In genomic region chr9:105319514-105319863, GRCh38 we compare ENCODE assay signal across 27 cellular contexts.
DNase-seq lines count a peak whose midpoint lies in the region; ATAC-seq, FAIRE-seq and TF ChIP-seq lines count a peak whose summit lies in the region.
"Had no signal": no experiment of that assay in that cellular context is flagged by ENCODE, and none has a peak within 500 bp of the region (broad histone marks: within the 10 kb centered on the region; RNA-seq: fewer than 3 reads in every experiment).

No MANE protein-coding gene starts in this region.

- peaks cover 6% of the 10 kb centered on the region for H3K36me3 Mint-ChIP-seq in osteocyte (ENCODE audit: unreplicated experiment)
- H3K36me3 Mint-ChIP-seq: stimulated activated effector memory CD8-positive, alpha-beta T cell treated with anti-CD3 and anti-CD28 coated beads, Interleukin-12 subunit alpha, Interleukin-12 subunit beta, amount 100 ng/mL, for 72 hours had no signal

- intact Hi-C loops in mucosa of descending colon (cut with DNase I, micrococcal nuclease) (loop anchor here in 1 of 2 donors (2.0 kb wide), 1 partner anchor 67 kb away; no protein-coding TSS in a partner anchor), left cardiac atrium (cut with DNase I) (no loop called here)

- H3K36me3 ChIP-seq in HUES48 (ENCODE audit: control insufficient read depth, insufficient read depth, low read length) (peaks cover 16% of the 10 kb centered on the region), mucosa of descending colon (ENCODE audit: low read depth) (no peaks in the 10 kb centered on the region), GM23248 (ENCODE audit: low read depth) (no peaks in the 10 kb centered on the region)
- H3K36me3 ChIP-seq: ascending aorta, lower lobe of right lung had no signal

- no peaks in the 10 kb centered on the region for H3K4me1 Mint-ChIP-seq in osteocyte (ENCODE audit: unreplicated experiment)
- H3K4me1 Mint-ChIP-seq: activated CD4-positive, alpha-beta T cell treated with anti-CD3 and anti-CD28 coated beads for 36 hours; activated naive CD8-positive, alpha-beta T cell treated with anti-CD3 and anti-CD28 coated beads, Interleukin-2, amount 10 ng/mL, durations not matched to agents 7 days and 5 days; stimulated activated effector memory CD8-positive, alpha-beta T cell treated with anti-CD3 and anti-CD28 coated beads, Interleukin-12 subunit alpha, Interleukin-12 subunit beta, amount 100 ng/mL, for 72 hours had no signal

- peak; percentile 72 for ATAC-seq in mucosa of descending colon
- no peak for ATAC-seq in left cardiac atrium
- ATAC-seq: activated CD4-positive, alpha-beta T cell treated with anti-CD3 and anti-CD28 coated beads for 36 hours; K562; lower lobe of right lung; sciatic nerve; stimulated activated effector memory CD8-positive, alpha-beta T cell treated with anti-CD3 and anti-CD28 coated beads, Interleukin-12 subunit alpha, Interleukin-12 subunit beta, amount 100 ng/mL, for 72 hours; T-helper 17 cell had no signal

- H3K9me3 Mint-ChIP-seq in osteocyte (ENCODE audit: unreplicated experiment): peaks cover 1% of the 10 kb centered on the region
- H3K9me3 Mint-ChIP-seq: activated naive CD8-positive, alpha-beta T cell treated with anti-CD3 and anti-CD28 coated beads, Interleukin-2, amount 10 ng/mL, durations not matched to agents 7 days and 5 days; CD4-positive, alpha-beta T cell; H9; stimulated activated effector memory CD8-positive, alpha-beta T cell treated with anti-CD3 and anti-CD28 coated beads, Interleukin-12 subunit alpha, Interleukin-12 subunit beta, amount 100 ng/mL, for 72 hours had no signal

- H3K27me3 Mint-ChIP-seq in osteocyte (ENCODE audit: unreplicated experiment): no peaks in the 10 kb centered on the region
- H3K27me3 Mint-ChIP-seq: activated CD4-positive, alpha-beta T cell treated with anti-CD3 and anti-CD28 coated beads for 36 hours; activated naive CD8-positive, alpha-beta T cell treated with anti-CD3 and anti-CD28 coated beads, Interleukin-2, amount 10 ng/mL, durations not matched to agents 7 days and 5 days; CD4-positive, alpha-beta T cell; T-helper 17 cell had no signal

- H3K27ac Mint-ChIP-seq in osteocyte (ENCODE audit: unreplicated experiment): no peak overlapping the region
- H3K27ac Mint-ChIP-seq: activated CD4-positive, alpha-beta T cell treated with anti-CD3 and anti-CD28 coated beads for 36 hours; activated naive CD8-positive, alpha-beta T cell treated with anti-CD3 and anti-CD28 coated beads, Interleukin-2, amount 10 ng/mL, durations not matched to agents 7 days and 5 days; CD4-positive, alpha-beta T cell; H9; stimulated activated effector memory CD8-positive, alpha-beta T cell treated with anti-CD3 and anti-CD28 coated beads, Interleukin-12 subunit alpha, Interleukin-12 subunit beta, amount 100 ng/mL, for 72 hours; T-helper 17 cell had no signal

- no peak overlapping the region for H2AFZ ChIP-seq in GM23248

- no peaks in the 10 kb centered on the region for H3K27me3 ChIP-seq in HUES48 (ENCODE audit: control insufficient read depth, insufficient read depth, low read length)
- no peaks in the 10 kb centered on the region for H3K27me3 ChIP-seq in GM23248 (replicated peaks; ENCODE audit: insufficient read depth)
- H3K27me3 ChIP-seq: ascending aorta had no signal

- H3K27ac ChIP-seq in HUES48 (ENCODE audit: low read depth, low read length) (peak overlapping the region; percentile 6), GM23248 (no peak overlapping the region)
- H3K27ac ChIP-seq: ascending aorta, lower lobe of right lung had no signal

- H3K9ac ChIP-seq in HUES48 (ENCODE audit: low read depth, low read length) (no peak overlapping the region), GM23248 (no peak overlapping the region)
- H3K9ac ChIP-seq: SK-N-SH had no signal

- DNase-seq in mucosa of descending colon (peak in 1 of 3 donors; percentile 43), left cardiac atrium (no peak), osteocyte (ENCODE audit: extremely low spot score, unreplicated experiment) (no peak), HCEC 1CT (no peak), GM23248 (no peak)
- DNase-seq: activated CD4-positive, alpha-beta T cell treated with anti-CD3 and anti-CD28 coated beads for 36 hours; activated CD8-positive, alpha-beta memory T cell treated with anti-CD3 and anti-CD28 coated beads for 24 hours; activated effector memory CD4-positive, alpha-beta T cell treated with anti-CD3 and anti-CD28 coated beads, Interleukin-2, amount 50 U/mL, for 16 hours; activated naive CD8-positive, alpha-beta T cell treated with anti-CD3 and anti-CD28 coated beads, Interleukin-2, amount 10 ng/mL, durations not matched to agents 7 days and 5 days; activated T-cell treated with anti-CD3 and anti-CD28 coated beads, Interleukin-2, amount 50 U/mL, for 1 hour; caudate nucleus; CD4-positive, alpha-beta T cell; H9; lower lobe of right lung; NCI-H2029; NCI-H345; posterior cingulate gyrus; SK-N-SH; stimulated activated CD4-positive, alpha-beta T cell treated with anti-CD3 and anti-CD28 coated beads, Interleukin-4, amount 100 ng/mL, for 24 hours; T-helper 17 cell had no signal

- no peak for TF ChIP-seq CTCF in mucosa of descending colon (IDR thresholded peaks at IDR 0.05)
- no peak for TF ChIP-seq CTCF in osteocyte (IDR thresholded peaks at IDR 0.05)

- no peaks in the 10 kb centered on the region for H3K9me3 ChIP-seq in HUES48 (ENCODE audit: control insufficient read depth, insufficient read depth, low read length)
- no peaks in the 10 kb centered on the region for H3K9me3 ChIP-seq in mucosa of descending colon
- H3K9me3 ChIP-seq in GM23248 (ENCODE audit: low read depth): no peaks in the 10 kb centered on the region
- H3K9me3 ChIP-seq: ascending aorta, lower lobe of right lung, SK-N-SH had no signal

- FAIRE-seq in colon (lab: Jason Lieb, UNC): peak; percentile 41
- FAIRE-seq: G401.6, K562 had no signal

- H3K79me2 ChIP-seq in GM23248 (ENCODE audit: insufficient read depth): no peaks in the 10 kb centered on the region

- H3K4me3 Mint-ChIP-seq in osteocyte (ENCODE audit: unreplicated experiment): no peak overlapping the region
- H3K4me3 Mint-ChIP-seq: activated CD4-positive, alpha-beta T cell treated with anti-CD3 and anti-CD28 coated beads for 36 hours; activated naive CD8-positive, alpha-beta T cell treated with anti-CD3 and anti-CD28 coated beads, Interleukin-2, amount 10 ng/mL, durations not matched to agents 7 days and 5 days; CD4-positive, alpha-beta T cell; H9; stimulated activated effector memory CD8-positive, alpha-beta T cell treated with anti-CD3 and anti-CD28 coated beads, Interleukin-12 subunit alpha, Interleukin-12 subunit beta, amount 100 ng/mL, for 72 hours; T-helper 17 cell had no signal

- 94 to 97% methylated on average over 3 of the region's 3 CpGs for WGBS in GM23248 (ENCODE audit: low coverage in 1 of 2, low lambda C conversion rate in 2 of 2, missing lambda C conversion rate in 2 of 2), 2 experiments

- no peaks in the 10 kb centered on the region for H3F3A ChIP-seq in GM23248 (ENCODE audit: insufficient read depth)

- in situ Hi-C loops in GM23248 (cut with MboI): no loop called here

- no peak overlapping the region for H3K4me3 ChIP-seq in HUES48 (ENCODE audit: low read depth, low read length)
- no peak overlapping the region for H3K4me3 ChIP-seq in mucosa of descending colon
- H3K4me3 ChIP-seq in GM23248: no peak overlapping the region
- H3K4me3 ChIP-seq: ascending aorta, K562, lower lobe of right lung had no signal

- H3K9me2 ChIP-seq in GM23248 (ENCODE audit: insufficient read depth): no peaks in the 10 kb centered on the region
- H3K9me2 ChIP-seq: SK-N-SH had no signal

- no peaks in the 10 kb centered on the region for H4K20me1 ChIP-seq in GM23248 (ENCODE audit: insufficient read depth)

- H3K4me2 ChIP-seq in GM23248 (ENCODE audit: unreplicated experiment): no peak overlapping the region
- H3K4me2 ChIP-seq: SK-N-SH had no signal

- H3K4me1 ChIP-seq in HUES48 (ENCODE audit: control insufficient read depth, insufficient read depth, low read length): no peaks in the 10 kb centered on the region; the same call in 1 of the 2 replicates
- peaks cover 38% of the 10 kb centered on the region for H3K4me1 ChIP-seq in mucosa of descending colon (ENCODE audit: low read depth)
- no peaks in the 10 kb centered on the region for H3K4me1 ChIP-seq in GM23248 (ENCODE audit: insufficient read depth)
- H3K4me1 ChIP-seq: ascending aorta, lower lobe of right lung had no signal
